ENCODE assay signal across 1 cellular context in the genomic region with DNA sequence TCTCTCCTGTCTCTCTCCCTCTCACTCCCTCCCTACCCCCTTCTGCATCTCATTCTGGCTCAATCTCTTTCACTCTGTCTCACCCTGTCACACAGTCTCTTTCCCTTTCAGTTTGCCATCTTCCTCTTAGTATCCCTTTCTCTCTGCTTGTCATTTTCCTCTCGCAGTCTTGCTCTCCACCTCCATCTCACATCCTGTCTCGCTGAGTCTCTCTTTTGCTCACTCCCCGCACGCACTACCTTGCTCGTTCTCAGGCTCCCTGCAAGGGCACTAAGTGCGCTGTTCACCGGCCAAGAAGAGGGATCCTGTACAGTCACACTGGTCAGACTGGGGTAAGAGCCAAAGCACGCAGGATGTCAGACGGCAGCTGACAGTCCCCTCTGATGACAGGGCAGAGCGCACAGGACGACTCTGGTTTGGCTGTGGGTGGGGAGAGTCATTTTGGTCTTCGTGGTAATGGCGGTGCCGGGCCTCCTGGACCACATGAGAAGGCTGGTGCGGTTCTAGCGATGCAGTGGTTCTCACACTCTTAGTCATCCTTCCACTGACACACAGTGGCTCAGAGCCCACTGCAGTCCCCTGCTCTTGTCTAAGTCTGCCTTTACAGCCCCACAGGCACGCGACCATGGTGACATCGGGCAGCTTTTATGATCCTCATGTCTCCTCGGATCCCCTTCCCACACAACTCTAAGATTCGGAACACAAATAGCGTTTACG.
TF ChIP-seq lines count a peak whose summit lies in the region.

No MANE protein-coding gene starts in this region.

TF ChIP-seq in K562, 482 proteins besides CTCF, POLR2A, EP300 and RAD21 (continued from another document and continues in another):
- TF ChIP-seq, protein P1, sequence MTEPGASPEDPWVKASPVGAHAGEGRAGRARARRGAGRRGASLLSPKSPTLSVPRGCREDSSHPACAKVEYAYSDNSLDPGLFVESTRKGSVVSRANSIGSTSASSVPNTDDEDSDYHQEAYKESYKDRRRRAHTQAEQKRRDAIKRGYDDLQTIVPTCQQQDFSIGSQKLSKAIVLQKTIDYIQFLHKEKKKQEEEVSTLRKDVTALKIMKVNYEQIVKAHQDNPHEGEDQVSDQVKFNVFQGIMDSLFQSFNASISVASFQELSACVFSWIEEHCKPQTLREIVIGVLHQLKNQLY (CRISPR knock-in tag; conservative IDR thresholded peaks at IDR 0.05), result no peak
- TF ChIP-seq CCNT2 (IDR thresholded peaks at IDR 0.05; ENCODE audit: borderline replicate concordance, extremely low read depth, insufficient read length, low read depth, low read length) (no peak), NR2F6 (CRISPR knock-in tag; IDR thresholded peaks at IDR 0.05) (no peak), CTBP1 (IDR thresholded peaks at IDR 0.05; ENCODE audit: borderline replicate concordance) (0 out of 2 replicates have a peak, but pooled peaks have one; percentile 11), ZNF134 (CRISPR knock-in tag; conservative IDR thresholded peaks at IDR 0.05) (no peak), ZNF57 (CRISPR knock-in tag; IDR thresholded peaks at IDR 0.05) (no peak), PYGO2 (tag; IDR thresholded peaks at IDR 0.05) (no peak), CBX5 (IDR thresholded peaks at IDR 0.05; ENCODE audit: borderline replicate concordance, low read depth) (no peak), POLR3A (IDR thresholded peaks at IDR 0.05; ENCODE audit: borderline replicate concordance, extremely low read depth, insufficient read depth, insufficient read length) (no peak), PHF8 (IDR thresholded peaks at IDR 0.05; ENCODE audit: borderline replicate concordance, low read length) (no peak), CBX2 (IDR thresholded peaks at IDR 0.05; ENCODE audit: insufficient read depth, low read length, poor library complexity, severe bottlenecking) (no peak), TARDBP (IDR thresholded peaks at IDR 0.05) (no peak), ZBED1 (IDR thresholded peaks at IDR 0.05) (no peak), RUNX1 (IDR thresholded peaks at IDR 0.05; ENCODE audit: low read depth) (no peak), ZNF165 (CRISPR knock-in tag; IDR thresholded peaks at IDR 0.05; ENCODE audit: borderline replicate concordance) (0 out of 2 replicates have a peak, but pooled peaks have one; percentile 14), POLR3G (IDR thresholded peaks at IDR 0.05; ENCODE audit: extremely low read depth, insufficient read length, insufficient replicate concordance) (no peak), ZNF347 (CRISPR knock-in tag; IDR thresholded peaks at IDR 0.05; ENCODE audit: low read depth) (no peak), SUPT5H (IDR thresholded peaks at IDR 0.05) (no peak), ZNF589 (CRISPR knock-in tag; IDR thresholded peaks at IDR 0.05; ENCODE audit: low read depth) (peak; percentile 81; the same call in 1 of the 2 replicates), PRPF4 (IDR thresholded peaks at IDR 0.05; ENCODE audit: insufficient read depth, low read depth, low read length, poor library complexity, severe bottlenecking) (no peak), ZNF239 (CRISPR knock-in tag; IDR thresholded peaks at IDR 0.05) (no peak), WHSC1 (IDR thresholded peaks at IDR 0.05; ENCODE audit: low read length) (no peak), TRIM24 (IDR thresholded peaks at IDR 0.05) (no peak), FOXJ2 (tag; IDR thresholded peaks at IDR 0.05) (no peak), FOXP1 (CRISPR knock-in tag; IDR thresholded peaks at IDR 0.05) (no peak), TEAD2 (tag; IDR thresholded peaks at IDR 0.05) (no peak), CCAR2 (IDR thresholded peaks at IDR 0.05; ENCODE audit: low read depth, low read length) (no peak), ZBTB17 (CRISPR knock-in tag; IDR thresholded peaks at IDR 0.05) (0 out of 2 replicates have a peak, but pooled peaks have one; percentile 54), ZNF282 (CRISPR knock-in tag; IDR thresholded peaks at IDR 0.05) (no peak), ZNF212 (CRISPR knock-in tag; IDR thresholded peaks at IDR 0.05) (no peak), SMARCC2 (IDR thresholded peaks at IDR 0.05; ENCODE audit: low read depth) (no peak), ZNF507 (tag; conservative IDR thresholded peaks at IDR 0.05) (no peak), SIX5 (IDR thresholded peaks at IDR 0.05; ENCODE audit: borderline replicate concordance in 1 of 2, insufficient read depth in 1 of 2, low read depth in 1 of 2, low read length in 2 of 2) (no peak), TAF15 (IDR thresholded peaks at IDR 0.05; ENCODE audit: low read depth, low read length) (no peak), GTF2A2 (tag; IDR thresholded peaks at IDR 0.05) (no peak), MYNN (IDR thresholded peaks at IDR 0.05) (no peak), MYNN (CRISPR knock-in tag; IDR thresholded peaks at IDR 0.05) (no peak)
- TF ChIP-seq, protein P2, sequence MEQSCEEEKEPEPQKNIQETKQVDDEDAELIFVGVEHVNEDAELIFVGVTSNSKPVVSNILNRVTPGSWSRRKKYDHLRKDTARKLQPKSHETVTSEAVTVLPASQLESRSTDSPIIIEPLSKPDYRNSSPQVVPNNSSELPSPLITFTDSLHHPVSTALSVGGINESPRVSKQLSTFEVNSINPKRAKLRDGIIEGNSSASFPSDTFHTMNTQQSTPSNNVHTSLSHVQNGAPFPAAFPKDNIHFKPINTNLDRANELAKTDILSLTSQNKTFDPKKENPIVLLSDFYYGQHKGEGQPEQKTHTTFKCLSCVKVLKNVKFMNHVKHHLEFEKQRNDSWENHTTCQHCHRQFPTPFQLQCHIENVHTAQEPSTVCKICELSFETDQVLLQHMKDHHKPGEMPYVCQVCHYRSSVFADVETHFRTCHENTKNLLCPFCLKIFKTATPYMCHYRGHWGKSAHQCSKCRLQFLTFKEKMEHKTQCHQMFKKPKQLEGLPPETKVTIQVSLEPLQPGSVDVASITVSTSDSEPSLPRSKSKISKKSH (CRISPR knock-in tag; IDR thresholded peaks at IDR 0.05), result no peak
- TF ChIP-seq, protein P3, sequence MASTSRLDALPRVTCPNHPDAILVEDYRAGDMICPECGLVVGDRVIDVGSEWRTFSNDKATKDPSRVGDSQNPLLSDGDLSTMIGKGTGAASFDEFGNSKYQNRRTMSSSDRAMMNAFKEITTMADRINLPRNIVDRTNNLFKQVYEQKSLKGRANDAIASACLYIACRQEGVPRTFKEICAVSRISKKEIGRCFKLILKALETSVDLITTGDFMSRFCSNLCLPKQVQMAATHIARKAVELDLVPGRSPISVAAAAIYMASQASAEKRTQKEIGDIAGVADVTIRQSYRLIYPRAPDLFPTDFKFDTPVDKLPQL (IDR thresholded peaks at IDR 0.05; ENCODE audit: extremely low read depth, insufficient read length), result no peak
- TF ChIP-seq, protein P4, sequence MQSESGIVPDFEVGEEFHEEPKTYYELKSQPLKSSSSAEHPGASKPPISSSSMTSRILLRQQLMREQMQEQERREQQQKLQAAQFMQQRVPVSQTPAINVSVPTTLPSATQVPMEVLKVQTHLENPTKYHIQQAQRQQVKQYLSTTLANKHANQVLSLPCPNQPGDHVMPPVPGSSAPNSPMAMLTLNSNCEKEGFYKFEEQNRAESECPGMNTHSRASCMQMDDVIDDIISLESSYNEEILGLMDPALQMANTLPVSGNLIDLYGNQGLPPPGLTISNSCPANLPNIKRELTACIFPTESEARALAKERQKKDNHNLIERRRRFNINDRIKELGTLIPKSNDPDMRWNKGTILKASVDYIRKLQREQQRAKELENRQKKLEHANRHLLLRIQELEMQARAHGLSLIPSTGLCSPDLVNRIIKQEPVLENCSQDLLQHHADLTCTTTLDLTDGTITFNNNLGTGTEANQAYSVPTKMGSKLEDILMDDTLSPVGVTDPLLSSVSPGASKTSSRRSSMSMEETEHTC (IDR thresholded peaks at IDR 0.05), result no peak
- TF ChIP-seq, protein P5, sequence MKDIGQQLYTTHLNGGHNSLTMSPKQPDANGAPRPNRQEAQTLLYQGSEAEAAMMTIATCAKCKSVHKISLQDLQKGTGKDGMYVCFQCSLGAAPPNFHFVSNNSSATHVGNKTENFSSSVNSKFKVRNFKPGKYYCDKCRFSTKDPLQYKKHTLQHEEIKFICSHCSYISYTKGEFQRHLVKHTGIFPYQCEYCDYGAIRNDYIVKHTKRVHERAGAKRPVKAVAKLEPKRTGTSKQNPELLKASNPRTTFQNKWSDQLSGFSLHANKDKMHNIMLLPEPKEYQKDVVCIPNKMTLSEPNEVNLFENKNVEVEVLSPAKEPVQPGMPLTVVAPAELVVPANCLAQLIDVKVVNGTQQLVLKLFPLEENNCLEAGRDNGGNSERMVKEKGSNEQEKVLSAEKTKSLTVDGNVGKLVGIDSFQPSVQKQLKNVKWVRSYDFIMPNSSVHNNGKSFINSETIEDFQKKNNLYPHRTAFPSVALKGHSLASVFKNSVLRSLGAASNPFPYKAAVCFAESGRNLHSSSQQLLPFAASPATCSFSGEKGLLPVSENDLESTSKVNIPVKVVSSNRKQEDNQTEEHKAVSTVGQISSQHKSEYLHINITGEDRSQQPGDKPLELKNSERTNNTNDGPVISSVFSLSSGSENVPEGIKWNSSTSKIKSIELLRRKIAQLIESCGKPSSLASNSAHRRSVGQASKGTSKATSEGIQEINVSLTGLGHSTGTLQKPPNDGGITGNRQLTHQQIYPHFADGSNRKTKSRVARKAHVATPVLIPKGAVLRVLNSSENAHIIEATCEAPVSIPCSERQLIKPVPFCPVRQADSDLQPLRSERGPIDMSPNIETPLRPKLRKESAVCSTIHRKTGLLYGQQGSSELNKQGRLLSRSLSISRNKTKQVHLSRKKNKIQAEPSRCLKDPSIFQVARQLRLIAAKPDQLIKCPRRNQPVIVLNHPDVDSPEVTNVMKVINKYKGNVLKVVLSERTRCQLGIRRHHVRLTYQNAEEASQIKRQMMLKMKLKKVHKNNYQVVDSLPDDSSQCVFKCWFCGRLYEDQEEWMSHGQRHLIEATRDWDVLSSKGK (CRISPR knock-in tag; IDR thresholded peaks at IDR 0.05), result no peak
- TF ChIP-seq, protein P6, sequence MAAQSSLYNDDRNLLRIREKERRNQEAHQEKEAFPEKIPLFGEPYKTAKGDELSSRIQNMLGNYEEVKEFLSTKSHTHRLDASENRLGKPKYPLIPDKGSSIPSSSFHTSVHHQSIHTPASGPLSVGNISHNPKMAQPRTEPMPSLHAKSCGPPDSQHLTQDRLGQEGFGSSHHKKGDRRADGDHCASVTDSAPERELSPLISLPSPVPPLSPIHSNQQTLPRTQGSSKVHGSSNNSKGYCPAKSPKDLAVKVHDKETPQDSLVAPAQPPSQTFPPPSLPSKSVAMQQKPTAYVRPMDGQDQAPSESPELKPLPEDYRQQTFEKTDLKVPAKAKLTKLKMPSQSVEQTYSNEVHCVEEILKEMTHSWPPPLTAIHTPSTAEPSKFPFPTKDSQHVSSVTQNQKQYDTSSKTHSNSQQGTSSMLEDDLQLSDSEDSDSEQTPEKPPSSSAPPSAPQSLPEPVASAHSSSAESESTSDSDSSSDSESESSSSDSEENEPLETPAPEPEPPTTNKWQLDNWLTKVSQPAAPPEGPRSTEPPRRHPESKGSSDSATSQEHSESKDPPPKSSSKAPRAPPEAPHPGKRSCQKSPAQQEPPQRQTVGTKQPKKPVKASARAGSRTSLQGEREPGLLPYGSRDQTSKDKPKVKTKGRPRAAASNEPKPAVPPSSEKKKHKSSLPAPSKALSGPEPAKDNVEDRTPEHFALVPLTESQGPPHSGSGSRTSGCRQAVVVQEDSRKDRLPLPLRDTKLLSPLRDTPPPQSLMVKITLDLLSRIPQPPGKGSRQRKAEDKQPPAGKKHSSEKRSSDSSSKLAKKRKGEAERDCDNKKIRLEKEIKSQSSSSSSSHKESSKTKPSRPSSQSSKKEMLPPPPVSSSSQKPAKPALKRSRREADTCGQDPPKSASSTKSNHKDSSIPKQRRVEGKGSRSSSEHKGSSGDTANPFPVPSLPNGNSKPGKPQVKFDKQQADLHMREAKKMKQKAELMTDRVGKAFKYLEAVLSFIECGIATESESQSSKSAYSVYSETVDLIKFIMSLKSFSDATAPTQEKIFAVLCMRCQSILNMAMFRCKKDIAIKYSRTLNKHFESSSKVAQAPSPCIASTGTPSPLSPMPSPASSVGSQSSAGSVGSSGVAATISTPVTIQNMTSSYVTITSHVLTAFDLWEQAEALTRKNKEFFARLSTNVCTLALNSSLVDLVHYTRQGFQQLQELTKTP (IDR thresholded peaks at IDR 0.05; ENCODE audit: low read depth in 1 of 2, partially characterized antibody in 2 of 2), result no peak
- TF ChIP-seq, protein P7, sequence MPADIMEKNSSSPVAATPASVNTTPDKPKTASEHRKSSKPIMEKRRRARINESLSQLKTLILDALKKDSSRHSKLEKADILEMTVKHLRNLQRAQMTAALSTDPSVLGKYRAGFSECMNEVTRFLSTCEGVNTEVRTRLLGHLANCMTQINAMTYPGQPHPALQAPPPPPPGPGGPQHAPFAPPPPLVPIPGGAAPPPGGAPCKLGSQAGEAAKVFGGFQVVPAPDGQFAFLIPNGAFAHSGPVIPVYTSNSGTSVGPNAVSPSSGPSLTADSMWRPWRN (IDR thresholded peaks at IDR 0.05; ENCODE audit: low read depth), result no peak
- TF ChIP-seq, protein P8, sequence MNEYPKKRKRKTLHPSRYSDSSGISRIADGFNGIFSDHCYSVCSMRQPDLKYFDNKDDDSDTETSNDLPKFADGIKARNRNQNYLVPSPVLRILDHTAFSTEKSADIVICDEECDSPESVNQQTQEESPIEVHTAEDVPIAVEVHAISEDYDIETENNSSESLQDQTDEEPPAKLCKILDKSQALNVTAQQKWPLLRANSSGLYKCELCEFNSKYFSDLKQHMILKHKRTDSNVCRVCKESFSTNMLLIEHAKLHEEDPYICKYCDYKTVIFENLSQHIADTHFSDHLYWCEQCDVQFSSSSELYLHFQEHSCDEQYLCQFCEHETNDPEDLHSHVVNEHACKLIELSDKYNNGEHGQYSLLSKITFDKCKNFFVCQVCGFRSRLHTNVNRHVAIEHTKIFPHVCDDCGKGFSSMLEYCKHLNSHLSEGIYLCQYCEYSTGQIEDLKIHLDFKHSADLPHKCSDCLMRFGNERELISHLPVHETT (CRISPR knock-in tag; conservative IDR thresholded peaks at IDR 0.05 in 1 of 2, IDR thresholded peaks at IDR 0.05 in 1 of 2), result peak in 1 of 2 experiments; percentile 45; a peak in 1 of 4 replicates
- TF ChIP-seq, protein P9, sequence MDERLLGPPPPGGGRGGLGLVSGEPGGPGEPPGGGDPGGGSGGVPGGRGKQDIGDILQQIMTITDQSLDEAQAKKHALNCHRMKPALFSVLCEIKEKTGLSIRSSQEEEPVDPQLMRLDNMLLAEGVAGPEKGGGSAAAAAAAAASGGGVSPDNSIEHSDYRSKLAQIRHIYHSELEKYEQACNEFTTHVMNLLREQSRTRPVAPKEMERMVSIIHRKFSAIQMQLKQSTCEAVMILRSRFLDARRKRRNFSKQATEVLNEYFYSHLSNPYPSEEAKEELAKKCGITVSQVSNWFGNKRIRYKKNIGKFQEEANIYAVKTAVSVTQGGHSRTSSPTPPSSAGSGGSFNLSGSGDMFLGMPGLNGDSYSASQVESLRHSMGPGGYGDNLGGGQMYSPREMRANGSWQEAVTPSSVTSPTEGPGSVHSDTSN (CRISPR knock-in tag; IDR thresholded peaks at IDR 0.05; ENCODE audit: low read depth), result no peak
- TF ChIP-seq, protein P9 (tag; conservative IDR thresholded peaks at IDR 0.05; ENCODE audit: low read depth), result no peak
